27 cellular contexts compared by ENCODE assay signal in genomic region chr5:176189857-176190256, GRCh38.
"Had no signal": no experiment of that assay in that cellular context is flagged by ENCODE, and none has a peak within 500 bp of the region (broad histone marks: within the 10 kb centered on the region; RNA-seq: fewer than 3 reads in every experiment).

No MANE protein-coding gene starts in this region.

- ATAC-seq: stimulated activated effector memory CD8-positive, alpha-beta T cell treated with anti-CD3 and anti-CD28 coated beads, Interleukin-12 subunit alpha, Interleukin-12 subunit beta, amount 100 ng/mL, for 72 hours; stimulated activated memory B cell treated with anti-CD40 and anti-IgM and Interleukin-4, amounts not matched to agents 10 μg/mL and 1 μg/mL and 100 μg/mL, for 72 hours; stimulated activated naive B cell treated with anti-CD40 and anti-IgM and Interleukin-4, amounts not matched to agents 10 μg/mL and 1 μg/mL and 100 μg/mL, for 72 hours; stimulated activated naive CD8-positive, alpha-beta T cell treated with anti-CD3 and anti-CD28 coated beads, Interleukin-15, amount 100 ng/mL, for 72 hours; stimulated activated naive CD8-positive, alpha-beta T cell treated with anti-CD3 and anti-CD28 coated beads, Interleukin-15, Interleukin-2, amounts not matched to agents 100 U/mL and 50 U/mL, for 24 hours; upper lobe of right lung had no signal

- H3K27ac ChIP-seq: stomach, suprapubic skin, testis, thoracic aorta, thyroid gland, tibial artery, tibial nerve, transverse colon, upper lobe of left lung, upper lobe of right lung, uterus, vagina had no signal

- H3K27me3 ChIP-seq: testis, thyroid gland, upper lobe of left lung, uterus, vagina had no signal

- H3K9me3 ChIP-seq: stomach, suprapubic skin, testis, thoracic aorta, thyroid gland, tibial artery, tibial nerve, transverse colon, upper lobe of left lung, upper lobe of right lung, uterus, vagina had no signal

- H3K4me1 ChIP-seq: upper lobe of right lung, uterus, vagina had no signal

- H3K4me3 Mint-ChIP-seq: stimulated activated effector memory CD8-positive, alpha-beta T cell treated with anti-CD3 and anti-CD28 coated beads, Interleukin-12 subunit alpha, Interleukin-12 subunit beta, amount 100 ng/mL, for 72 hours; stimulated activated memory B cell treated with anti-CD40 and anti-IgM and Interleukin-4, amounts not matched to agents 10 μg/mL and 1 μg/mL and 100 μg/mL, for 72 hours; stimulated activated naive B cell treated with anti-CD40 and anti-IgM and Interleukin-4, amounts not matched to agents 10 μg/mL and 1 μg/mL and 100 μg/mL, for 72 hours; stimulated activated naive CD8-positive, alpha-beta T cell treated with anti-CD3 and anti-CD28 coated beads, Interleukin-15, amount 100 ng/mL, for 72 hours; stimulated activated naive CD8-positive, alpha-beta T cell treated with anti-CD3 and anti-CD28 coated beads, Interleukin-15, Interleukin-2, amounts not matched to agents 100 ng/mL and 50 ng/mL, for 24 hours had no signal

- H3K9me3 Mint-ChIP-seq: stimulated activated effector memory CD8-positive, alpha-beta T cell treated with anti-CD3 and anti-CD28 coated beads, Interleukin-12 subunit alpha, Interleukin-12 subunit beta, amount 100 ng/mL, for 72 hours; stimulated activated memory B cell treated with anti-CD40 and anti-IgM and Interleukin-4, amounts not matched to agents 10 μg/mL and 1 μg/mL and 100 μg/mL, for 72 hours; stimulated activated naive B cell treated with anti-CD40 and anti-IgM and Interleukin-4, amounts not matched to agents 10 μg/mL and 1 μg/mL and 100 μg/mL, for 72 hours; stimulated activated naive CD8-positive, alpha-beta T cell treated with anti-CD3 and anti-CD28 coated beads, Interleukin-15, amount 100 ng/mL, for 72 hours; stimulated activated naive CD8-positive, alpha-beta T cell treated with anti-CD3 and anti-CD28 coated beads, Interleukin-15, Interleukin-2, amounts not matched to agents 100 ng/mL and 50 ng/mL, for 24 hours had no signal

- H3K27ac Mint-ChIP-seq: stimulated activated effector memory CD8-positive, alpha-beta T cell treated with anti-CD3 and anti-CD28 coated beads, Interleukin-12 subunit alpha, Interleukin-12 subunit beta, amount 100 ng/mL, for 72 hours; stimulated activated memory B cell treated with anti-CD40 and anti-IgM and Interleukin-4, amounts not matched to agents 10 μg/mL and 1 μg/mL and 100 μg/mL, for 72 hours; stimulated activated naive B cell treated with anti-CD40 and anti-IgM and Interleukin-4, amounts not matched to agents 10 μg/mL and 1 μg/mL and 100 μg/mL, for 72 hours; stimulated activated naive CD8-positive, alpha-beta T cell treated with anti-CD3 and anti-CD28 coated beads, Interleukin-15, amount 100 ng/mL, for 72 hours; stimulated activated naive CD8-positive, alpha-beta T cell treated with anti-CD3 and anti-CD28 coated beads, Interleukin-15, Interleukin-2, amounts not matched to agents 100 ng/mL and 50 ng/mL, for 24 hours had no signal

- H3K4me1 Mint-ChIP-seq: stimulated activated effector memory CD8-positive, alpha-beta T cell treated with anti-CD3 and anti-CD28 coated beads, Interleukin-12 subunit alpha, Interleukin-12 subunit beta, amount 100 ng/mL, for 72 hours; stimulated activated memory B cell treated with anti-CD40 and anti-IgM and Interleukin-4, amounts not matched to agents 10 μg/mL and 1 μg/mL and 100 μg/mL, for 72 hours had no signal

- H3K4me3 ChIP-seq: stomach, suprapubic skin, testis, thoracic aorta, thyroid gland, tibial artery, tibial nerve, transverse colon, upper lobe of left lung, upper lobe of right lung, uterus, vagina had no signal

- H3K36me3 Mint-ChIP-seq: stimulated activated effector memory CD8-positive, alpha-beta T cell treated with anti-CD3 and anti-CD28 coated beads, Interleukin-12 subunit alpha, Interleukin-12 subunit beta, amount 100 ng/mL, for 72 hours; stimulated activated memory B cell treated with anti-CD40 and anti-IgM and Interleukin-4, amounts not matched to agents 10 μg/mL and 1 μg/mL and 100 μg/mL, for 72 hours; stimulated activated naive B cell treated with anti-CD40 and anti-IgM and Interleukin-4, amounts not matched to agents 10 μg/mL and 1 μg/mL and 100 μg/mL, for 72 hours had no signal

- H3K36me3 ChIP-seq: stomach, suprapubic skin, thoracic aorta, thyroid gland, tibial artery, tibial nerve, transverse colon, upper lobe of left lung, upper lobe of right lung, uterus, vagina had no signal

- DNase-seq: stimulated activated CD4-positive, alpha-beta T cell treated with anti-CD3 and anti-CD28 coated beads, Interleukin-2, amount 100 ng/mL, for 48 hours; stimulated activated CD4-positive, alpha-beta T cell treated with anti-CD3 and anti-CD28 coated beads, Interleukin-4, amount 100 ng/mL, for 1 hour; stimulated activated CD4-positive, alpha-beta T cell treated with anti-CD3 and anti-CD28 coated beads, Interleukin-4, amount 100 ng/mL, for 24 hours; stimulated activated CD4-positive, alpha-beta T cell treated with anti-CD3 and anti-CD28 coated beads, Interleukin-4, amount 100 ng/mL, for 4 hours; stimulated activated CD8-positive, alpha-beta memory T cell treated with anti-CD3 and anti-CD28 coated beads, Interleukin-4, amount 100 ng/mL, for 48 hours; stimulated activated naive B cell treated with anti-CD40 and anti-IgM and Interleukin-4, amounts not matched to agents 10 μg/mL and 1 μg/mL and 100 μg/mL, for 72 hours; stimulated activated naive CD4-positive, alpha-beta T cell; stimulated activated naive CD4-positive, alpha-beta T cell treated with Interleukin-2 at 50 U/mL for 16 hours; stimulated activated naive CD8-positive, alpha-beta T cell treated with anti-CD3 and anti-CD28 coated beads, Interleukin-15, amount 100 ng/mL, for 72 hours; stimulated activated naive CD8-positive, alpha-beta T cell treated with anti-CD3 and anti-CD28 coated beads, Interleukin-15, Interleukin-2, amounts not matched to agents 100 U/mL and 50 U/mL, for 24 hours; stomach; substantia nigra; testis; thyroid gland; tibial artery; transverse colon; trophoblast cell; upper lobe of left lung; upper lobe of right lung; uterus had no signal
